ENCODE assay signal across 13 cellular contexts in genomic region chr10:111344804-111345203, GRCh38.
DNase-seq lines count a peak whose midpoint lies in the region; ATAC-seq, FAIRE-seq and TF ChIP-seq lines count a peak whose summit lies in the region.
"Had no signal": no experiment of that assay in that cellular context is flagged by ENCODE, and none has a peak within 500 bp of the region (broad histone marks: within the 10 kb centered on the region; RNA-seq: fewer than 3 reads in every experiment).

No MANE protein-coding gene starts in this region.

- POLR2A ChIA-PET in A549 (lab: Yijun Ruan, JAX), result no interaction called here
- POLR2A ChIA-PET in Caco-2 (lab: Charles Lee), result no interaction called here

- H3K27me3 Mint-ChIP-seq in endodermal cell (ENCODE audit: insufficient read depth), result no peaks in the 10 kb centered on the region
- no peaks in the 10 kb centered on the region for H3K27me3 Mint-ChIP-seq in Caco-2 (ENCODE audit: insufficient read depth, unreplicated experiment)
- H3K27me3 Mint-ChIP-seq: activated naive CD4-positive, alpha-beta T cell treated with anti-CD3 and anti-CD28 coated beads, Interleukin-2, amount 10 ng/mL, durations not matched to agents 7 days and 5 days; CD4-positive, CD25-positive, alpha-beta regulatory T cell had no signal

- no peak overlapping the region for H3K4me3 Mint-ChIP-seq in endodermal cell
- H3K4me3 Mint-ChIP-seq in Caco-2 (ENCODE audit: unreplicated experiment), result no peak overlapping the region
- H3K4me3 Mint-ChIP-seq: activated naive CD4-positive, alpha-beta T cell treated with anti-CD3 and anti-CD28 coated beads, Interleukin-2, amount 10 ng/mL, durations not matched to agents 7 days and 5 days; CD4-positive, CD25-positive, alpha-beta regulatory T cell had no signal

- H3K27ac ChIP-seq in A549, result no peak overlapping the region
- H3K27ac ChIP-seq in endodermal cell (ENCODE audit: low read depth, low read length), result no peak overlapping the region

- no peak overlapping the region for H3K4me2 ChIP-seq in A549

- H3K27me3 ChIP-seq in endodermal cell (ENCODE audit: control insufficient read depth, insufficient read depth, low read length, poor library complexity, severe bottlenecking), result no peaks in the 10 kb centered on the region
- H3K27me3 ChIP-seq in Caco-2 (replicated peaks; ENCODE audit: control insufficient read depth, insufficient read depth, low read length), result no peaks in the 10 kb centered on the region

- no peaks in the 10 kb centered on the region for H3K4me1 ChIP-seq in A549
- no peaks in the 10 kb centered on the region for H3K4me1 ChIP-seq in endodermal cell (ENCODE audit: control insufficient read depth, insufficient read depth, low read length)
- H3K4me1 ChIP-seq in Caco-2, result no peaks in the 10 kb centered on the region

- no peak overlapping the region for H3K9ac ChIP-seq in endodermal cell (ENCODE audit: extremely low read depth, low read length, poor library complexity, severe bottlenecking)

- TF ChIP-seq RAD21 in A549 (conservative IDR thresholded peaks at IDR 0.05 in 1 of 2, IDR thresholded peaks at IDR 0.05 in 1 of 2), result no peak

- CTCF ChIA-PET in A549 (lab: Yijun Ruan, JAX), result no interaction called here
- CTCF ChIA-PET in Caco-2 (lab: Charles Lee), result interaction anchor here (0.7 kb wide), 1 partner anchor 268 kb away, joined by 3 read pairs; no protein-coding TSS in a partner anchor

- H3K4me3 ChIP-seq in A549 (no peak overlapping the region), endodermal cell (ENCODE audit: low read length) (no peak overlapping the region), Caco-2 (ENCODE audit: low read depth, low read length) (no peak overlapping the region)

- H3K36me3 ChIP-seq in endodermal cell (ENCODE audit: control insufficient read depth, insufficient read depth, low read length) (no peaks in the 10 kb centered on the region), Caco-2 (ENCODE audit: control insufficient read depth, insufficient read depth, low read length) (no peaks in the 10 kb centered on the region)

- no peak for TF ChIP-seq EP300 in A549 (IDR thresholded peaks at IDR 0.05)

- H3K27ac Mint-ChIP-seq in endodermal cell (no peak overlapping the region), Caco-2 (ENCODE audit: unreplicated experiment) (no peak overlapping the region)
- H3K27ac Mint-ChIP-seq: activated naive CD4-positive, alpha-beta T cell treated with anti-CD3 and anti-CD28 coated beads, Interleukin-2, amount 10 ng/mL, durations not matched to agents 7 days and 5 days; CD4-positive, CD25-positive, alpha-beta regulatory T cell had no signal

- intact Hi-C loops in Caco-2 (cut with micrococcal nuclease; ENCODE audit: unreplicated experiment), result no loop called here

- H3K4me1 Mint-ChIP-seq in endodermal cell (no peaks in the 10 kb centered on the region), Caco-2 (ENCODE audit: low read depth, unreplicated experiment) (no peaks in the 10 kb centered on the region)
- H3K4me1 Mint-ChIP-seq: activated naive CD4-positive, alpha-beta T cell treated with anti-CD3 and anti-CD28 coated beads, Interleukin-2, amount 10 ng/mL, durations not matched to agents 7 days and 5 days; CD4-positive, CD25-positive, alpha-beta regulatory T cell had no signal

- DNase-seq in A549 (ENCODE audit: low read depth in 1 of 2, low spot score in 1 of 2) (peak in 1 of 2 experiments; percentile 12), HT1080 (ENCODE audit: low read depth) (peak; percentile 16), endodermal cell (peak; percentile 45), DMS114 treated with DMSO at 0.1 percent for 48 hours (lab: John Stamatoyannopoulos, UW; ENCODE audit: unreplicated experiment) (no peak), NCI-H510A treated with DMSO at 0.1 percent for 48 hours (lab: John Stamatoyannopoulos, UW) (no peak), Caco-2 (no peak), T-helper 2 cell (no peak)
- DNase-seq: activated naive CD4-positive, alpha-beta T cell treated with anti-CD3 and anti-CD28 coated beads, Interleukin-2, amount 10 ng/mL, durations not matched to agents 7 days and 5 days; CD4-positive, CD25-positive, alpha-beta regulatory T cell; NK-92 treated with Interleukin-12 subunit alpha and Interleukin-12 subunit beta, amount 100 ng/mL, for 24 hours; stimulated activated CD4-positive, alpha-beta T cell treated with anti-CD3 and anti-CD28 coated beads, Interleukin-2, amount 100 ng/mL, for 48 hours had no signal

- 5% methylated on average over 3 of the region's 3 CpGs for WGBS in A549 (ENCODE audit: missing lambda C conversion rate)
- WGBS in endodermal cell (ENCODE audit: insufficient coverage in 1 of 2, insufficient read length in 1 of 2), 2 experiments, result 60 to 76% methylated on average over 1 to 2 of the region's 3 CpGs

- H3K9me3 Mint-ChIP-seq in endodermal cell (peaks cover 35% of the 10 kb centered on the region), Caco-2 (ENCODE audit: unreplicated experiment) (peaks cover 30% of the 10 kb centered on the region)

- ATAC-seq in A549, result peak; percentile 39 to 74; a peak in 4 of 6 replicates
- ATAC-seq in GM18502 (IDR thresholded peaks at IDR 0.05; ENCODE audit: poor library complexity, unreplicated experiment), result peak; percentile 74
- ATAC-seq: activated CD4-positive, CD25-positive, alpha-beta regulatory T cell treated with anti-CD3 and anti-CD28 coated beads, Interleukin-2, amount 50 U/mL, for 24 hours had no signal

- FAIRE-seq in A549 (lab: Jason Lieb, UNC), result no peak

- H3K36me3 Mint-ChIP-seq in endodermal cell (ENCODE audit: low read depth) (no peaks in the 10 kb centered on the region), Caco-2 (ENCODE audit: insufficient read depth, unreplicated experiment) (no peaks in the 10 kb centered on the region)
- H3K36me3 Mint-ChIP-seq: activated naive CD4-positive, alpha-beta T cell treated with anti-CD3 and anti-CD28 coated beads, Interleukin-2, amount 10 ng/mL, durations not matched to agents 7 days and 5 days; CD4-positive, CD25-positive, alpha-beta regulatory T cell had no signal

- no peak for TF ChIP-seq POLR2A in A549 (IDR thresholded peaks at IDR 0.05; ENCODE audit: low read length)

- TF ChIP-seq CTCF in A549 (IDR thresholded peaks at IDR 0.05), result no peak
- peak; percentile 74 for TF ChIP-seq CTCF in endodermal cell (conservative IDR thresholded peaks at IDR 0.05)
- peak in 1 of 2 experiments; percentile 32 for TF ChIP-seq CTCF in Caco-2 (IDR thresholded peaks at IDR 0.05; ENCODE audit: insufficient read depth in 1 of 2, low read depth in 1 of 2, low read length in 1 of 2, severe bottlenecking in 1 of 2, unreplicated experiment in 1 of 2)

- BruUV-seq in Caco-2 (replicated peaks; lab: Mats Ljungman, UMichigan), result no TSS peak

- no peaks in the 10 kb centered on the region for H3K9me3 ChIP-seq in A549
- H3K9me3 ChIP-seq in endodermal cell (ENCODE audit: control insufficient read depth, low read length), result peaks cover 21% of the 10 kb centered on the region
- H3K9me3 ChIP-seq in Caco-2, result peaks cover 7% of the 10 kb centered on the region; the same call in 1 of the 2 replicates

TF ChIP-seq in A549, 52 proteins besides CTCF, POLR2A, EP300 and RAD21:
- TF ChIP-seq MAZ (IDR thresholded peaks at IDR 0.05; ENCODE audit: borderline replicate concordance, low read depth, low read length) (no peak), HDAC2 (IDR thresholded peaks at IDR 0.05) (no peak), ZSCAN20 (CRISPR knock-in tag; IDR thresholded peaks at IDR 0.05) (no peak), ESRRA (IDR thresholded peaks at IDR 0.05; ENCODE audit: borderline replicate concordance, low read length) (no peak), HOXB5 (CRISPR knock-in tag; IDR thresholded peaks at IDR 0.05) (no peak), NFE2L2 (conservative IDR thresholded peaks at IDR 0.05; ENCODE audit: low read length) (no peak), HES2 (IDR thresholded peaks at IDR 0.05) (no peak), CHD2 (IDR thresholded peaks at IDR 0.05; ENCODE audit: low read length, partially characterized antibody) (no peak), MAX (IDR thresholded peaks at IDR 0.05) (no peak), BCL3 (IDR thresholded peaks at IDR 0.05) (no peak)

Comparison
In these comparisons a context has a peak if more than half of its experiments do, and no peak if none do; other contexts are left out.
1. DNase-seq: peak in HT1080 (single experiment) and endodermal cell (single experiment); none in DMS114 treated with DMSO at 0.1 percent for 48 hours (single experiment), NCI-H510A treated with DMSO at 0.1 percent for 48 hours (single experiment), Caco-2 (0 of 2) and T-helper 2 cell (0 of 5).